Comparison of ENCODE assay signal across 15 cellular contexts in the genomic region with DNA sequence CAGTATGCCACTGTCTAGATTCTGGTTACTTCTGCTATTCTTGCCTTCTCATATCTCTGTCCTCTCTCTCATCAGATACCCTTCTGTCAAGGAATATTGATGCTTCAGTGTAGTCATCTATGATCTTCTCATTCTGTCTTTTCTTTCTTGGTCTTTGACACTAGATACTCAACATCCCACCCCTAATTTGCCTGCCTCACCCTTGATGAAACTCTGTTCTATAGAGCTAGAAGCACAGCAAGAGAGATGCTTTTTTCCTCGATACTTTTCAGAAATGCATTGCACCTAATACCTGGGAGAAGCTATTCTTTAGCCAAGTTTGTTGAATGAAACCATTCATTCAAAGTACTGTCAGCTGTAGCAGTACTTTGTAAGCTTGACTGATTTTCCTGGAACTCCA. TPM values are rescaled to one million over a fixed set of nuclear protein-coding genes. Genes with fewer than 3 reads are reported as not detected.
DNase-seq lines count a peak whose midpoint lies in the region; ATAC-seq and TF ChIP-seq lines count a peak whose summit lies in the region.
"Had no signal": no experiment of that assay in that cellular context is flagged by ENCODE, and none has a peak within 500 bp of the region (broad histone marks: within the 10 kb centered on the region; RNA-seq: fewer than 3 reads in every experiment).

No MANE protein-coding gene starts in this region.

- no peaks in the 10 kb centered on the region for H3K36me3 ChIP-seq in breast epithelium
- peaks cover 77% of the 10 kb centered on the region for H3K36me3 ChIP-seq in OCI-LY1 (ENCODE audit: insufficient read depth, low read length)

- H3K79me2 ChIP-seq in OCI-LY1 (ENCODE audit: insufficient read depth, low read length), result peaks cover 60% of the 10 kb centered on the region

- H3K36me3 Mint-ChIP-seq in MCF 10A (ENCODE audit: insufficient read depth, unreplicated experiment), result peaks cover 85% of the 10 kb centered on the region
- H3K36me3 Mint-ChIP-seq in immature natural killer cell, result peaks cover 9 to 24% (median 11%) of the 10 kb centered on the region in 3 donors

- H3K27ac Mint-ChIP-seq in MCF 10A (ENCODE audit: low read depth, unreplicated experiment) (peak overlapping the region; percentile 53), immature natural killer cell (peak overlapping the region in 5 of 6 donors; percentile 7 to 70 (median 53))

- no peaks in the 10 kb centered on the region for H4K20me1 ChIP-seq in OCI-LY1 (ENCODE audit: insufficient read depth, low read length)

- no peaks in the 10 kb centered on the region for H3K27me3 ChIP-seq in breast epithelium
- H3K27me3 ChIP-seq in OCI-LY1 (ENCODE audit: insufficient read depth, low read length), result no peaks in the 10 kb centered on the region
- H3K27me3 ChIP-seq: MG63, Peyer's patch had no signal

- BruUV-seq in MCF 10A (replicated peaks; lab: Mats Ljungman, UMichigan), result no TSS peak

- POLR2A ChIA-PET in MCF 10A (lab: Yijun Ruan, JAX), result interaction anchor here (0.7 to 9.7 kb wide), 2 partner anchors 7 to 56 kb away, joined by 3 to 148 read pairs; a partner anchor contains a TSS

- intact Hi-C loops in MCF 10A (cut with micrococcal nuclease), result no loop called here
- intact Hi-C loops in breast epithelium (cut with DNase I; ENCODE audit: low total_unique reads), result no loop called here

- H3K4me1 Mint-ChIP-seq in MCF 10A (ENCODE audit: insufficient read depth, unreplicated experiment) (peaks cover 45% of the 10 kb centered on the region), immature natural killer cell (peaks cover 39 to 69% of the 10 kb centered on the region in 2 donors)

- H3K27ac ChIP-seq in breast epithelium, result no peak overlapping the region
- H3K27ac ChIP-seq in OCI-LY1 (ENCODE audit: low read depth, low read length, poor library complexity, severe bottlenecking), result peak overlapping the region; percentile 81
- H3K27ac ChIP-seq: Peyer's patch had no signal

- TF ChIP-seq POLR2A in breast epithelium (IDR thresholded peaks at IDR 0.05), result no peak

- H3K27me3 Mint-ChIP-seq in MCF 10A (ENCODE audit: insufficient read depth, unreplicated experiment), result no peaks in the 10 kb centered on the region
- H3K27me3 Mint-ChIP-seq in immature natural killer cell (ENCODE audit: low read depth in 3 of 3), result peaks cover 0 to 1% (median 0%) of the 10 kb centered on the region in 3 donors
- H3K27me3 Mint-ChIP-seq: CD4-positive, alpha-beta memory T cell had no signal

- TF ChIP-seq CTCF in MCF 10A (IDR thresholded peaks at IDR 0.05; ENCODE audit: unreplicated experiment), result no peak
- TF ChIP-seq CTCF in breast epithelium (IDR thresholded peaks at IDR 0.05), result no peak
- no peak for TF ChIP-seq CTCF in OCI-LY1 (IDR thresholded peaks at IDR 0.05; ENCODE audit: low read length)

- H3F3A ChIP-seq in OCI-LY1 (ENCODE audit: insufficient read depth, low read length), result no peaks in the 10 kb centered on the region; the same call in 1 of the 2 replicates

- no peaks in the 10 kb centered on the region for H3K9me3 ChIP-seq in breast epithelium
- H3K9me3 ChIP-seq in OCI-LY1 (ENCODE audit: low read length), result no peaks in the 10 kb centered on the region
- H3K9me3 ChIP-seq: MG63, Peyer's patch had no signal

- H3K9me3 Mint-ChIP-seq in MCF 10A (ENCODE audit: unreplicated experiment), result no peaks in the 10 kb centered on the region
- H3K9me3 Mint-ChIP-seq in immature natural killer cell, result no peaks in the 10 kb centered on the region
- H3K9me3 Mint-ChIP-seq: CD4-positive, alpha-beta memory T cell had no signal

- no peak overlapping the region for H3K9ac ChIP-seq in OCI-LY1 (ENCODE audit: low read length)

- H2AFZ ChIP-seq in OCI-LY1 (ENCODE audit: low read length), result no peak overlapping the region

- H3K4me1 ChIP-seq in breast epithelium (no peaks in the 10 kb centered on the region), OCI-LY1 (ENCODE audit: insufficient read depth, low read length, severe bottlenecking) (peaks cover 50% of the 10 kb centered on the region)

- no peak for DNase-seq in MCF 10A (ENCODE audit: unreplicated experiment)
- no peak for DNase-seq in breast epithelium (ENCODE audit: low spot score in 2 of 2)
- no peak for DNase-seq in immature natural killer cell
- no peak for DNase-seq in activated effector memory CD4-positive, alpha-beta T cell treated with anti-CD3 and anti-CD28 coated beads, Interleukin-2, amount 50 U/mL, for 16 hours
- DNase-seq in activated CD4-positive, alpha-beta T cell treated with anti-CD3 and anti-CD28 coated beads for 48 hours, result no peak
- DNase-seq: CD4-positive, alpha-beta memory T cell; EL; MG63; NCI-H1092 treated with DMSO at 0.1 percent for 48 hours; NCI-H1694 treated with DMSO at 0.1 percent for 48 hours; NCI-H82; Peyer's patch; Right ventricle myocardium superior had no signal

- CTCF ChIA-PET in MCF 10A (lab: Yijun Ruan, JAX), result no interaction called here

- ATAC-seq in GM21528 (IDR thresholded peaks at IDR 0.05; ENCODE audit: low FRiP score, unreplicated experiment), result no peak

- H3K4me3 Mint-ChIP-seq in MCF 10A (ENCODE audit: unreplicated experiment) (no peak overlapping the region), immature natural killer cell (no peak overlapping the region)
- H3K4me3 Mint-ChIP-seq: CD4-positive, alpha-beta memory T cell had no signal

- peak overlapping the region; percentile 50; the same call in 1 of the 2 replicates for H3K4me2 ChIP-seq in OCI-LY1 (ENCODE audit: low read length)

- H3K4me3 ChIP-seq in breast epithelium (no peak overlapping the region), OCI-LY1 (ENCODE audit: low read depth, low read length, poor library complexity, severe bottlenecking) (no peak overlapping the region)
- H3K4me3 ChIP-seq: MG63, Peyer's patch had no signal

- no peaks in the 10 kb centered on the region for H3K9me2 ChIP-seq in OCI-LY1 (ENCODE audit: low read depth, low read length)

RNA-seq across cellular contexts. Expression of a gene that starts 9.5 kb away (rescaled TPM):
- total RNA-seq in MCF 10A (2022), result 254 and 271 TPM in 2 replicates
- 100 to 1,000 TPM; 298 to 321 (median 299) TPM for total RNA-seq in breast epithelium
- 100 to 1,000 TPM; 204 to 249 (median 207) TPM for polyA plus RNA-seq in immature natural killer cell

RNA-seq across cellular contexts. Expression of a gene that starts 9.8 kb away (rescaled TPM):
- total RNA-seq in MCF 10A (2022) (670 and 743 TPM in 2 replicates), breast epithelium (100 to 1,000 TPM; 339 to 515 (median 383) TPM)
- 10 to 100 TPM; 20.4 to 71.7 (median 31.5) TPM for polyA plus RNA-seq in immature natural killer cell

RNA-seq across cellular contexts. Expression of a gene that starts 30.8 kb away (rescaled TPM):
- total RNA-seq in MCF 10A (2022), result 31.7 and 32.6 TPM in 2 replicates
- total RNA-seq in breast epithelium, result 10 to 100 TPM; 34.4 to 43.3 (median 40.3) TPM
- polyA plus RNA-seq in immature natural killer cell, result 1 to 10 TPM; 5.3 to 8.3 (median 8.2) TPM
